Comparison of ENCODE assay signal across 19 cellular contexts in the genomic region with DNA sequence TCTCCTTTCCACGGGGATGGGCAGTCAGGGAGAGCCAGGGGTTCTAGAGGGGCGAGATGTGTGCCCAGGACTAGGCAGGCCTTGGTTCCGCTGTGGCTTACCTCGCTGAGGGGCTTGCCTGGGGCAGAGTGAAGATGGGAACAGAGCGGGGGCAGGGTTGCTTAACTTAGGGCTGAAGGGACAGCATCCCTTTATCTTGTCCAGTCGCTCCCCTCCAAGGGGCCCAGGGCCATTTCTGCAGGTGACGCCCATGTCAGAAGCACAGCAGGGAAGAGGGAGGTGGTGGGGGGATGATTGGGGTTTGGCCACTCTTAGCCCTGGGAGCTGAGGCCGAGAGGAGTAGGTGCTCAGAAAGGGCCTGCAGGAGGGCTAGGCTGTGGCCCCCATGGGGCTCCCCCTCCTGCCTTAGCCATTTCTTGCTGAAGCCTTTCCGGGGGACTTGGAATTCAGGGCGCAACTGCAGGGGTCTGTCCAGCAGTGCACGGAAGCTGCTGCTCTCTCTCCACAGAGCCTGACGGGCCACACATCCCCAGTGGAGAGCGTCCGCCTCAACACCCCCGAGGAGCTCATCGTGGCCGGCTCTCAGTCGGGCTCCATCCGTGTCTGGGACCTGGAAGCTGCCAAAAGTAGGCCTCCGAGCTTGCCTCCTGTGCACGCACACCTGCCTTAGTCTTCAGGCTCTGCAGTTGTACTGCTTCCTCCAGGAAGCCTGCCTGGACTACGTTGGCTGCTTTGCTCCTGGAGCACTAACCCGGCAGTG. TPM values are rescaled to one million over a fixed set of nuclear protein-coding genes. Genes with fewer than 3 reads are reported as not detected.
DNase-seq lines count a peak whose midpoint lies in the region; ATAC-seq, FAIRE-seq and TF ChIP-seq lines count a peak whose summit lies in the region.
"Had no signal": no experiment of that assay in that cellular context is flagged by ENCODE, and none has a peak within 500 bp of the region (broad histone marks: within the 10 kb centered on the region; RNA-seq: fewer than 3 reads in every experiment).

No MANE protein-coding gene starts in this region.

- H3K4me3 ChIP-seq in left ventricle myocardium inferior (no peak overlapping the region), WERI-Rb-1 (ENCODE audit: low read depth, low read length) (no peak overlapping the region), HepG2 (replicated peaks in 1 of 3; ENCODE audit: insufficient read depth in 1 of 3, low read depth in 2 of 3, low read length in 3 of 3) (no peak overlapping the region)
- H3K4me3 ChIP-seq: MG63, SJCRH30 had no signal

- no peak overlapping the region for H3K4me3 Mint-ChIP-seq in activated naive CD4-positive, alpha-beta T cell treated with anti-CD3 and anti-CD28 coated beads for 36 hours

- no peaks in the 10 kb centered on the region for H3K9me3 Mint-ChIP-seq in activated naive CD4-positive, alpha-beta T cell treated with anti-CD3 and anti-CD28 coated beads for 36 hours

- no peaks in the 10 kb centered on the region for H3K4me1 Mint-ChIP-seq in activated naive CD4-positive, alpha-beta T cell treated with anti-CD3 and anti-CD28 coated beads for 36 hours (ENCODE audit: low read depth)

- ATAC-seq in Right ventricle myocardium superior (ENCODE audit: poor library complexity) = no peak
- ATAC-seq in HepG2 = no peak; the same call in 2 of the 3 replicates
- ATAC-seq in HG03175 (IDR thresholded peaks at IDR 0.05; ENCODE audit: unreplicated experiment) = no peak

- H3K27ac ChIP-seq in left ventricle myocardium inferior (replicated peaks) (no peak overlapping the region), WERI-Rb-1 (peak overlapping the region; percentile 4), HepG2 (ENCODE audit: extremely low read length, insufficient read depth, low read length) (no peak overlapping the region)
- H3K27ac ChIP-seq: RWPE1, SJCRH30 had no signal

- no TSS peak for BruUV-seq in HepG2 (replicated peaks; lab: Mats Ljungman, UMichigan)

- no peak for TF ChIP-seq RAD21 in HepG2 (CRISPR knock-in tag; IDR thresholded peaks at IDR 0.05)

- H3K4me2 ChIP-seq in HepG2 (ENCODE audit: low read depth, low read length) = no peak overlapping the region

- no peaks in the 10 kb centered on the region for H3K27me3 Mint-ChIP-seq in activated naive CD4-positive, alpha-beta T cell treated with anti-CD3 and anti-CD28 coated beads for 36 hours (ENCODE audit: low read depth)

- H3K9ac ChIP-seq in HepG2 (ENCODE audit: insufficient read depth, low read depth, low read length) = no peak overlapping the region

- TF ChIP-seq EP300 in HepG2 (IDR thresholded peaks at IDR 0.05; ENCODE audit: low read depth in 2 of 2, low read length in 2 of 2) = no peak
- TF ChIP-seq EP300 in HepG2 (CRISPR knock-in tag; IDR thresholded peaks at IDR 0.05; ENCODE audit: borderline replicate concordance) = no peak

- POLR2A ChIA-PET in HepG2 (lab: Yijun Ruan, JAX) = no interaction called here

- CTCF ChIA-PET in HepG2 (lab: Yijun Ruan, JAX; ENCODE audit: low intra/inter-chr PET ratio, low total read pairs) = no interaction called here
- CTCF ChIA-PET in activated naive CD4-positive, alpha-beta T cell treated with anti-CD3 and anti-CD28 coated beads for 36 hours (lab: Charles Lee) = no interaction called here

- intact Hi-C loops in Right ventricle myocardium superior (cut with DNase I) (no loop called here), left ventricle myocardium inferior (cut with micrococcal nuclease) (no loop called here), HepG2 (cut with micrococcal nuclease; ENCODE audit: unreplicated experiment) (no loop called here), posterior vena cava (cut with DNase I) (loop anchor here in 1 of 2 donors (5.0 kb wide), 1 partner anchor 438 kb away; no protein-coding TSS in a partner anchor)
- intact Hi-C loops in activated naive CD4-positive, alpha-beta T cell treated with anti-CD3 and anti-CD28 coated beads for 36 hours (cut with micrococcal nuclease) = no loop called here

- H3K27ac Mint-ChIP-seq in activated naive CD4-positive, alpha-beta T cell treated with anti-CD3 and anti-CD28 coated beads for 36 hours = no peak overlapping the region

- no peaks in the 10 kb centered on the region for H4K20me1 ChIP-seq in HepG2 (ENCODE audit: insufficient read depth, low read length)

- no peak for TF ChIP-seq CTCF in left ventricle myocardium inferior (IDR thresholded peaks at IDR 0.05; ENCODE audit: borderline replicate concordance)
- TF ChIP-seq CTCF in WERI-Rb-1 (IDR thresholded peaks at IDR 0.05; ENCODE audit: low read depth, low read length) = no peak
- no peak for TF ChIP-seq CTCF in HepG2 (CRISPR knock-in tag; IDR thresholded peaks at IDR 0.05)

- no peak for FAIRE-seq in HepG2 (lab: Jason Lieb, UNC)
- FAIRE-seq: H1 had no signal

- H3K36me3 Mint-ChIP-seq in activated naive CD4-positive, alpha-beta T cell treated with anti-CD3 and anti-CD28 coated beads for 36 hours (ENCODE audit: low read depth) = peaks cover 8% of the 10 kb centered on the region

- 91% methylated on average over 18 of the region's 23 CpGs for WGBS in HepG2 (ENCODE audit: low lambda C conversion rate)

- no peaks in the 10 kb centered on the region for H3K36me3 ChIP-seq in left ventricle myocardium inferior
- peaks cover 16% of the 10 kb centered on the region for H3K36me3 ChIP-seq in WERI-Rb-1
- H3K36me3 ChIP-seq in HepG2 (replicated peaks in 1 of 2; ENCODE audit: control insufficient read depth in 1 of 2, insufficient read depth in 2 of 2, low read length in 2 of 2) = peaks cover 12 to 32% of the 10 kb centered on the region in 2 experiments; a peak in 4 of 5 replicates
- H3K36me3 ChIP-seq: SJCRH30 had no signal

- H3K4me1 ChIP-seq in left ventricle myocardium inferior (peaks cover 14% of the 10 kb centered on the region), HepG2 (ENCODE audit: insufficient read depth, low read length) (no peaks in the 10 kb centered on the region)

- no peaks in the 10 kb centered on the region for H3K79me2 ChIP-seq in HepG2 (ENCODE audit: insufficient read depth, low read length)

- peak; percentile 29 for DNase-seq in Right ventricle myocardium superior
- no peak for DNase-seq in left ventricle myocardium inferior
- DNase-seq in WERI-Rb-1 = no peak
- no peak for DNase-seq in HepG2 (ENCODE audit: low spot score)
- peak; percentile 74 for DNase-seq in posterior vena cava (ENCODE audit: low spot score)
- DNase-seq in activated naive CD4-positive, alpha-beta T cell treated with anti-CD3 and anti-CD28 coated beads for 36 hours = no peak
- DNase-seq in stimulated activated CD4-positive, alpha-beta T cell treated with anti-CD3 and anti-CD28 coated beads, Interleukin-4, amount 100 ng/mL, for 24 hours = no peak
- DNase-seq: 8988T, EL, MG63, NCI-H1417 treated with DMSO at 0.1 percent for 48 hours, NCI-H187, NCI-H2107 had no signal

- TF ChIP-seq POLR2A in HepG2 (IDR thresholded peaks at IDR 0.05; ENCODE audit: insufficient read depth in 1 of 2, low read depth in 2 of 2, low read length in 2 of 2) = no peak

- H3K27me3 ChIP-seq in left ventricle myocardium inferior (ENCODE audit: low read depth) (no peaks in the 10 kb centered on the region), WERI-Rb-1 (ENCODE audit: insufficient read depth, low read depth, severe bottlenecking) (no peaks in the 10 kb centered on the region), HepG2 (ENCODE audit: control insufficient read depth in 1 of 2, insufficient read depth in 2 of 2, low read length in 2 of 2) (no peaks in the 10 kb centered on the region)
- H3K27me3 ChIP-seq: MG63, SJCRH30 had no signal

- H3K9me3 ChIP-seq in left ventricle myocardium inferior (replicated peaks) (no peaks in the 10 kb centered on the region), WERI-Rb-1 (ENCODE audit: severe bottlenecking) (no peaks in the 10 kb centered on the region), HepG2 (ENCODE audit: low read length) (no peaks in the 10 kb centered on the region)
- H3K9me3 ChIP-seq: MG63, SJCRH30 had no signal

- H2AFZ ChIP-seq in HepG2 (ENCODE audit: low read length) = no peak overlapping the region

- in situ Hi-C loops in HepG2 (cut with HindIII; ENCODE audit: extremely low pct_ligation_motif_present, low pct_unique_long_range_greater_than_20kb) = no loop called here

RNA-seq across cellular contexts. Expression of a gene that starts 8.5 kb away (rescaled TPM):
- total RNA-seq in Right ventricle myocardium superior = 9.4 TPM
- 11.2 TPM for total RNA-seq in left ventricle myocardium inferior
- 25.2 and 31.5 TPM in 2 replicates for total RNA-seq in HepG2 (2016; rRNA removed; fragmentation: Illumina TruSeq; extraction: Trizol)
- total RNA-seq in HepG2 (2016; cell fraction: cytosol; rRNA removed; fragmentation: Illumina TruSeq; extraction: Trizol; ENCODE audit: low read depth) = 14.2 and 18.3 TPM in 2 replicates
- 21.2 and 33.1 TPM in 2 replicates for total RNA-seq in HepG2 (2016; cell fraction: insoluble cytoplasmic fraction; rRNA removed; fragmentation: Illumina TruSeq; extraction: Trizol)
- 34.3 and 42.2 TPM in 2 replicates for total RNA-seq in HepG2 (2016; cell fraction: membrane; rRNA removed; fragmentation: Illumina TruSeq; extraction: Trizol)
- total RNA-seq in HepG2 (2016; cell fraction: nucleus; rRNA removed; fragmentation: Illumina TruSeq; extraction: Trizol) = 21.9 and 25.7 TPM in 2 replicates
- polyA plus RNA-seq in HepG2 (2011; rRNA removed) = 39.8 and 43.5 TPM in 2 replicates
- 17.4 and 27.7 TPM in 2 replicates for polyA plus RNA-seq in HepG2 (2011; cell fraction: cytosol; rRNA removed)
- polyA plus RNA-seq in HepG2 (2011; cell fraction: nucleus; rRNA removed) = 122 and 146 TPM in 2 replicates
- 16.2 and 20.9 TPM in 2 replicates for polyA plus RNA-seq in HepG2 (2012)
- polyA plus RNA-seq in HepG2 (2016; cell fraction: cytosol; fragmentation: Illumina TruSeq; extraction: Trizol; ENCODE audit: low read depth) = 15.0 and 20.0 TPM in 2 replicates
- 22.6 and 30.3 TPM in 2 replicates for polyA plus RNA-seq in HepG2 (2016; cell fraction: insoluble cytoplasmic fraction; fragmentation: Illumina TruSeq; extraction: Trizol; ENCODE audit: low read depth)
- 30.4 and 34.5 TPM in 2 replicates for polyA plus RNA-seq in HepG2 (2016; cell fraction: membrane; fragmentation: Illumina TruSeq; extraction: Trizol; ENCODE audit: low read depth)
- 49.3 and 53.8 TPM in 2 replicates for polyA plus RNA-seq in HepG2 (2016; cell fraction: nucleus; fragmentation: Illumina TruSeq; extraction: Trizol; ENCODE audit: insufficient read depth, low read depth)
- polyA minus RNA-seq in HepG2 (2011; rRNA and poly(A)+ RNA removed; ENCODE audit: low replicate concordance) = 29.8 and 60.0 TPM in 2 replicates
- 13.6 and 19.1 TPM in 2 replicates for polyA minus RNA-seq in HepG2 (2011; cell fraction: cytosol; rRNA and poly(A)+ RNA removed)
- polyA minus RNA-seq in HepG2 (2011; cell fraction: nucleus; rRNA and poly(A)+ RNA removed) = 27.9 and 30.3 TPM in 2 replicates
- total RNA-seq in posterior vena cava = 10 to 100 TPM in 1 of 2 donors, 1 to 10 TPM in 1; 9.1 to 12.8 TPM
- total RNA-seq in activated naive CD4-positive, alpha-beta T cell treated with anti-CD3 and anti-CD28 coated beads for 36 hours = 10 to 100 TPM; 25.5 to 30.0 TPM

RNA-seq across cellular contexts. Expression of a gene that starts 49.5 kb away (rescaled TPM):
- total RNA-seq in Right ventricle myocardium superior (not detected), left ventricle myocardium inferior (not detected), HepG2 (2016; rRNA removed; fragmentation: Illumina TruSeq; extraction: Trizol) (2.7 and 3.4 TPM in 2 replicates), posterior vena cava (not detected)
- total RNA-seq in HepG2 (2016; cell fraction: cytosol; rRNA removed; fragmentation: Illumina TruSeq; extraction: Trizol; ENCODE audit: low read depth) = 0.26 and 1.5 TPM in 2 replicates
- total RNA-seq in HepG2 (2016; cell fraction: insoluble cytoplasmic fraction; rRNA removed; fragmentation: Illumina TruSeq; extraction: Trizol) = 2.4 and 2.5 TPM in 2 replicates
- total RNA-seq in HepG2 (2016; cell fraction: membrane; rRNA removed; fragmentation: Illumina TruSeq; extraction: Trizol) = 1.4 and 2.1 TPM in 2 replicates
- 0.59 and 1.6 TPM in 2 replicates for total RNA-seq in HepG2 (2016; cell fraction: nucleus; rRNA removed; fragmentation: Illumina TruSeq; extraction: Trizol)
- 3.4 and 3.5 TPM in 2 replicates for polyA plus RNA-seq in HepG2 (2011; rRNA removed)
- polyA plus RNA-seq in HepG2 (2011; cell fraction: cytosol; rRNA removed) = 2.7 and 3.1 TPM in 2 replicates
- polyA plus RNA-seq in HepG2 (2011; cell fraction: nucleus; rRNA removed) = 3.4 TPM in 2 replicates
- polyA plus RNA-seq in HepG2 (2012) = 4.1 and 4.4 TPM in 2 replicates
- polyA plus RNA-seq in HepG2 (2016; cell fraction: cytosol; fragmentation: Illumina TruSeq; extraction: Trizol; ENCODE audit: low read depth) = 0.70 and 1.3 TPM in 2 replicates
- polyA plus RNA-seq in HepG2 (2016; cell fraction: insoluble cytoplasmic fraction; fragmentation: Illumina TruSeq; extraction: Trizol; ENCODE audit: low read depth) = 2.0 and 2.4 TPM in 2 replicates
- 1.0 and 1.1 TPM in 2 replicates for polyA plus RNA-seq in HepG2 (2016; cell fraction: membrane; fragmentation: Illumina TruSeq; extraction: Trizol; ENCODE audit: low read depth)
- 1.6 and 1.8 TPM in 2 replicates for polyA plus RNA-seq in HepG2 (2016; cell fraction: nucleus; fragmentation: Illumina TruSeq; extraction: Trizol; ENCODE audit: insufficient read depth, low read depth)
- 1.2 TPM in 1 of 2 replicates, not detected in the other for polyA minus RNA-seq in HepG2 (2011; rRNA and poly(A)+ RNA removed; ENCODE audit: low replicate concordance)
- polyA minus RNA-seq in HepG2 (2011; cell fraction: cytosol; rRNA and poly(A)+ RNA removed) = 0.99 and 1.1 TPM in 2 replicates
- polyA minus RNA-seq in HepG2 (2011; cell fraction: nucleus; rRNA and poly(A)+ RNA removed) = 1.3 and 2.5 TPM in 2 replicates
- total RNA-seq in activated naive CD4-positive, alpha-beta T cell treated with anti-CD3 and anti-CD28 coated beads for 36 hours = under 1 TPM in 1 of 2 experiments, not detected in 1; 0.49 TPM
- total RNA-seq: H1, LHCN-M2, NCI-H460, SJCRH30 had no signal

RNA-seq across cellular contexts. Expression of a gene that starts 58.2 kb away (rescaled TPM):
- 61.6 TPM for total RNA-seq in Right ventricle myocardium superior
- total RNA-seq in left ventricle myocardium inferior = 63.5 TPM
- 30.0 and 45.3 TPM in 2 replicates for total RNA-seq in HepG2 (2016; rRNA removed; fragmentation: Illumina TruSeq; extraction: Trizol)
- 11.2 and 13.3 TPM in 2 replicates for total RNA-seq in HepG2 (2016; cell fraction: cytosol; rRNA removed; fragmentation: Illumina TruSeq; extraction: Trizol; ENCODE audit: low read depth)
- total RNA-seq in HepG2 (2016; cell fraction: insoluble cytoplasmic fraction; rRNA removed; fragmentation: Illumina TruSeq; extraction: Trizol) = 26.2 and 45.1 TPM in 2 replicates
- total RNA-seq in HepG2 (2016; cell fraction: membrane; rRNA removed; fragmentation: Illumina TruSeq; extraction: Trizol) = 23.6 and 24.3 TPM in 2 replicates
- 39.1 and 45.8 TPM in 2 replicates for total RNA-seq in HepG2 (2016; cell fraction: nucleus; rRNA removed; fragmentation: Illumina TruSeq; extraction: Trizol)
- polyA plus RNA-seq in HepG2 (2011; rRNA removed) = 42.1 and 70.6 TPM in 2 replicates
- polyA plus RNA-seq in HepG2 (2011; cell fraction: cytosol; rRNA removed) = 43.4 and 59.0 TPM in 2 replicates
- 225 and 236 TPM in 2 replicates for polyA plus RNA-seq in HepG2 (2011; cell fraction: nucleus; rRNA removed)
- 21.3 and 43.4 TPM in 2 replicates for polyA plus RNA-seq in HepG2 (2012)
- 14.4 and 14.6 TPM in 2 replicates for polyA plus RNA-seq in HepG2 (2016; cell fraction: cytosol; fragmentation: Illumina TruSeq; extraction: Trizol; ENCODE audit: low read depth)
- 20.2 and 24.5 TPM in 2 replicates for polyA plus RNA-seq in HepG2 (2016; cell fraction: insoluble cytoplasmic fraction; fragmentation: Illumina TruSeq; extraction: Trizol; ENCODE audit: low read depth)
- polyA plus RNA-seq in HepG2 (2016; cell fraction: membrane; fragmentation: Illumina TruSeq; extraction: Trizol; ENCODE audit: low read depth) = 13.8 and 19.9 TPM in 2 replicates
- 79.4 and 80.8 TPM in 2 replicates for polyA plus RNA-seq in HepG2 (2016; cell fraction: nucleus; fragmentation: Illumina TruSeq; extraction: Trizol; ENCODE audit: insufficient read depth, low read depth)
- 132 and 141 TPM in 2 replicates for polyA minus RNA-seq in HepG2 (2011; rRNA and poly(A)+ RNA removed; ENCODE audit: low replicate concordance)
- polyA minus RNA-seq in HepG2 (2011; cell fraction: cytosol; rRNA and poly(A)+ RNA removed) = 31.9 and 33.7 TPM in 2 replicates
- 94.9 and 117 TPM in 2 replicates for polyA minus RNA-seq in HepG2 (2011; cell fraction: nucleus; rRNA and poly(A)+ RNA removed)
- total RNA-seq in posterior vena cava = 10 to 100 TPM; 63.9 to 67.7 TPM
- total RNA-seq in activated naive CD4-positive, alpha-beta T cell treated with anti-CD3 and anti-CD28 coated beads for 36 hours = under 1 TPM in 1 of 2 experiments, not detected in 1; 0.12 TPM

Comparison
In these comparisons a context has a peak if more than half of its experiments do, and no peak if none do; other contexts are left out.
1. DNase-seq: peak in Right ventricle myocardium superior (single experiment) and posterior vena cava (single experiment); none in left ventricle myocardium inferior (single experiment), WERI-Rb-1 (single experiment), HepG2 (single experiment), activated naive CD4-positive, alpha-beta T cell treated with anti-CD3 and anti-CD28 coated beads for 36 hours (single experiment) and stimulated activated CD4-positive, alpha-beta T cell treated with anti-CD3 and anti-CD28 coated beads, Interleukin-4, amount 100 ng/mL, for 24 hours (single experiment).
2. RNA of a gene that starts 58.2 kb away (total RNA-seq): 63.9 to 67.7 TPM in posterior vena cava, 63.5 TPM in left ventricle myocardium inferior (single experiment), 61.6 TPM in Right ventricle myocardium superior (single experiment) and 11.2 to 45.8 TPM in HepG2; 0.12 TPM in activated naive CD4-positive, alpha-beta T cell treated with anti-CD3 and anti-CD28 coated beads for 36 hours; every median in the first group is over 10 times any median in the second.